26 cellular contexts compared by ENCODE assay signal in genomic region chr3:114794894-114795630, GRCh38.
"Had no signal": no experiment of that assay in that cellular context is flagged by ENCODE, and none has a peak within 500 bp of the region (broad histone marks: within the 10 kb centered on the region; RNA-seq: fewer than 3 reads in every experiment).

No MANE protein-coding gene starts in this region.

- H3K9me3 ChIP-seq: adrenal gland, breast epithelium had no signal

- H3K36me3 ChIP-seq: adrenal gland, breast epithelium had no signal

- H3K27ac ChIP-seq: adrenal gland, breast epithelium, KMS-11 had no signal

- H3K4me1 ChIP-seq: breast epithelium had no signal

- H3K4me3 ChIP-seq: adrenal gland, breast epithelium had no signal

- DNase-seq: activated CD4-positive, alpha-beta memory T cell treated with anti-CD3 and anti-CD28 coated beads for 36 hours; activated CD4-positive, alpha-beta T cell treated with anti-CD3 and anti-CD28 coated beads, Interleukin-2, amount 10 ng/mL, durations not matched to agents 7 days and 5 days; activated CD4-positive, CD25-positive, alpha-beta regulatory T cell; activated CD8-positive, alpha-beta memory T cell treated with anti-CD3 and anti-CD28 coated beads for 24 hours; activated gamma-delta T cell; activated naive CD4-positive, alpha-beta T cell treated with anti-CD3 and anti-CD28 coated beads, Interleukin-2, amount 10 ng/mL, durations not matched to agents 7 days and 5 days; activated naive CD8-positive, alpha-beta T cell treated with anti-CD3 and anti-CD28 coated beads, Interleukin-2, amount 10 ng/mL, durations not matched to agents 7 days and 5 days; activated T-cell treated with anti-CD3 and anti-CD28 coated beads, Interleukin-2, amount 50 U/mL, for 4 hours; adrenal gland; anterior cingulate cortex; caudate nucleus; NCI-H1092; NCI-H1417 treated with DMSO at 0.1 percent for 48 hours; NCI-H1694; NCI-H2029; NCI-H2107; NCI-H2171 treated with DMSO at 0.1 percent for 48 hours; NCI-H226; NCI-H526; NCI-H82; SIG-M5; T-helper 17 cell; T-helper 9 cell had no signal

- H3K27me3 ChIP-seq: adrenal gland, breast epithelium had no signal

- ATAC-seq: activated T-cell treated with anti-CD3 and anti-CD28 coated beads, Interleukin-2, amount 50 U/mL, for 4 hours; activated T-helper 17 cell treated with anti-CD3 and anti-CD28 coated beads, Interleukin-2, amount 50 U/mL, for 72 hours; T-helper 17 cell had no signal
